10 cellular contexts compared by ENCODE assay signal in genomic region chr12:113134521-113134951, GRCh38. TPM values are rescaled to one million over a fixed set of nuclear protein-coding genes. Genes with fewer than 3 reads are reported as not detected.
DNase-seq lines count a peak whose midpoint lies in the region; ATAC-seq lines count a peak whose summit lies in the region.
"Had no signal": no experiment of that assay in that cellular context is flagged by ENCODE, and none has a peak within 500 bp of the region (broad histone marks: within the 10 kb centered on the region; RNA-seq: fewer than 3 reads in every experiment).

No MANE protein-coding gene starts in this region.

- no peaks in the 10 kb centered on the region for H3K27me3 Mint-ChIP-seq in activated CD4-positive, alpha-beta T cell treated with anti-CD3 and anti-CD28 coated beads for 36 hours

- CTCF ChIA-PET in activated CD4-positive, alpha-beta T cell treated with anti-CD3 and anti-CD28 coated beads for 36 hours (lab: Charles Lee), result interaction anchor here (0.5 to 6.4 kb wide), 8 partner anchors 14 to 267 kb away, joined by 3 to 57 read pairs (median 4); no protein-coding TSS in a partner anchor

- ATAC-seq in activated CD4-positive, alpha-beta T cell treated with anti-CD3 and anti-CD28 coated beads for 36 hours, result no peak

- H2AFZ ChIP-seq in Karpas-422 (ENCODE audit: low read length), result no peak overlapping the region

- H3K79me2 ChIP-seq in Karpas-422 (ENCODE audit: low read length), result no peaks in the 10 kb centered on the region

- no peaks in the 10 kb centered on the region for H3K27me3 ChIP-seq in Karpas-422 (ENCODE audit: low read length)
- H3K27me3 ChIP-seq: MG63 had no signal

- no peaks in the 10 kb centered on the region for H3K9me3 ChIP-seq in Karpas-422 (ENCODE audit: low read length)
- H3K9me3 ChIP-seq: MG63, neutrophil had no signal

- H3K36me3 ChIP-seq in Karpas-422 (ENCODE audit: insufficient read depth, low read length), result no peaks in the 10 kb centered on the region
- H3K36me3 ChIP-seq: MG63, neutrophil had no signal

- H3K9ac ChIP-seq in Karpas-422 (ENCODE audit: low read length), result peak overlapping the region; percentile 63

- no peak overlapping the region for H3K27ac ChIP-seq in Karpas-422 (ENCODE audit: low read length)
- peak overlapping the region; percentile 21 for H3K27ac ChIP-seq in caudate nucleus (ENCODE audit: low read depth, low read length)
- H3K27ac ChIP-seq in skin epidermis, result peak overlapping the region in 8 of 21 experiments; percentile 45 to 91 (median 65)
- H3K27ac ChIP-seq: neutrophil had no signal

- DNase-seq in activated CD4-positive, alpha-beta T cell treated with anti-CD3 and anti-CD28 coated beads for 36 hours, result no peak
- no peak for DNase-seq in activated CD4-positive, alpha-beta T cell treated with anti-CD3 and anti-CD28 coated beads, Interleukin-2, amount 50 U/mL, for 48 hours
- DNase-seq in Karpas-422 (no peak), caudate nucleus (lab: John Stamatoyannopoulos, UW) (no peak), iPS-NIHi7 (ENCODE audit: extremely low spot score) (no peak), hepatic stellate cell (ENCODE audit: low spot score) (no peak)
- DNase-seq in central memory CD4-positive, alpha-beta T cell, result no peak
- DNase-seq: MG63 had no signal

- no peaks in the 10 kb centered on the region for H3K9me2 ChIP-seq in Karpas-422 (replicated peaks; ENCODE audit: insufficient read depth, low read length)

- H3K4me1 Mint-ChIP-seq in activated CD4-positive, alpha-beta T cell treated with anti-CD3 and anti-CD28 coated beads for 36 hours, result peaks cover 18% of the 10 kb centered on the region

- intact Hi-C loops in activated CD4-positive, alpha-beta T cell treated with anti-CD3 and anti-CD28 coated beads for 36 hours (cut with DNase I, micrococcal nuclease), result loop anchor here in 1 of 2 experiments (2.0 kb wide), 1 partner anchor 36 kb away; no protein-coding TSS in a partner anchor

- H3K4me3 ChIP-seq in Karpas-422 (ENCODE audit: low read length) (peak overlapping the region; percentile 62; the same call in 1 of the 2 replicates), skin epidermis (peak overlapping the region in 5 of 7 experiments; percentile 28 to 48 (median 37))
- H3K4me3 ChIP-seq: MG63 had no signal

- peak overlapping the region; percentile 80 for H3K4me2 ChIP-seq in Karpas-422 (ENCODE audit: low read depth, low read length, poor library complexity, severe bottlenecking)

- no peaks in the 10 kb centered on the region for H4K20me1 ChIP-seq in Karpas-422 (ENCODE audit: insufficient read depth, low read depth, low read length)

- no peaks in the 10 kb centered on the region for H3K36me3 Mint-ChIP-seq in activated CD4-positive, alpha-beta T cell treated with anti-CD3 and anti-CD28 coated beads for 36 hours (ENCODE audit: low read depth)

- POLR2A ChIA-PET in activated CD4-positive, alpha-beta T cell treated with anti-CD3 and anti-CD28 coated beads for 36 hours (lab: Charles Lee), result no interaction called here

- H3K4me3 Mint-ChIP-seq in activated CD4-positive, alpha-beta T cell treated with anti-CD3 and anti-CD28 coated beads for 36 hours, result peak overlapping the region; percentile 73

- H3K27ac Mint-ChIP-seq in activated CD4-positive, alpha-beta T cell treated with anti-CD3 and anti-CD28 coated beads for 36 hours, result peak overlapping the region; percentile 47

- H3K4me1 ChIP-seq in Karpas-422 (ENCODE audit: low read length), result peaks cover 56% of the 10 kb centered on the region

- H3K9me3 Mint-ChIP-seq in activated CD4-positive, alpha-beta T cell treated with anti-CD3 and anti-CD28 coated beads for 36 hours (ENCODE audit: low read depth), result no peaks in the 10 kb centered on the region

RNA-seq across cellular contexts. Expression of gene RASAL1, which starts 1.0 kb away (rescaled TPM):
- total RNA-seq in activated CD4-positive, alpha-beta T cell treated with anti-CD3 and anti-CD28 coated beads for 36 hours, result 10 to 100 TPM in 1 of 2 experiments, 1 to 10 TPM in 1; 9.0 to 10.6 TPM
- total RNA-seq in Karpas-422 (2014; rRNA removed; shearing (Covaris generic); ENCODE audit: low replicate concordance), result 3.3 and 3.4 TPM in 2 replicates

RNA-seq across cellular contexts. Expression of gene CFAP73, which starts 15.0 kb away (rescaled TPM):
- 1 to 10 TPM in 1 of 2 experiments, under 1 TPM in 1; 0.86 to 1.1 TPM for total RNA-seq in activated CD4-positive, alpha-beta T cell treated with anti-CD3 and anti-CD28 coated beads for 36 hours
- not detected in 2 replicates for total RNA-seq in Karpas-422 (2014; rRNA removed; shearing (Covaris generic); ENCODE audit: low replicate concordance)

RNA-seq across cellular contexts. Expression of gene DDX54, which starts 50.7 kb away (rescaled TPM):
- 100 to 1,000 TPM; 118 to 132 TPM for total RNA-seq in activated CD4-positive, alpha-beta T cell treated with anti-CD3 and anti-CD28 coated beads for 36 hours
- 28.2 and 81.5 TPM in 2 replicates for total RNA-seq in Karpas-422 (2014; rRNA removed; shearing (Covaris generic); ENCODE audit: low replicate concordance)

RNA-seq across cellular contexts. Expression of gene RITA1, which starts 51.0 kb away (rescaled TPM):
- 10 to 100 TPM; 23.4 to 25.7 TPM for total RNA-seq in activated CD4-positive, alpha-beta T cell treated with anti-CD3 and anti-CD28 coated beads for 36 hours
- total RNA-seq in Karpas-422 (2014; rRNA removed; shearing (Covaris generic); ENCODE audit: low replicate concordance), result 34.3 and 47.3 TPM in 2 replicates
